ENCODE assay signal across 1 cellular context in the genomic region with DNA sequence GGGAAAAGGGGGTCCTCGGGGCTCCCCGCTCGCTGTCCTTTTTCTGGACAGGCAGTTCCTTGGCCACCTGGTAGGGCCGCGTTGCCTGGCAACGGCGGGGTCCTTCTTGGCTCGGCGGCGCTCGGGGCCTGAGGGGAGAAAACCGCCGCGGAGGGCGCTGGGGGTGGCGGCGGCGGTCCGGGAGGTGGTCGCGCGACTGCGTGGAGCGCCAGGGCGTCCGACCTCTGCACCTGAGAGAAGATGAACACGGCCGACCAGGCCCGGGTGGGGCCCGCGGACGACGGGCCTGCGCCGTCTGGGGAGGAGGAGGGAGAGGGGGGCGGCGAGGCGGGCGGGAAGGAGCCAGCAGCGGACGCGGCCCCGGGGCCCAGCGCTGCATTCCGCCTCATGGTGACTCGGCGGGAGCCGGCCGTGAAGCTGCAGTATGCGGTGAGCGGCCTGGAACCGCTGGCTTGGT.
A peak's percentile ranks its signal among the peaks of the same experiment; 100 is the strongest.
TF ChIP-seq lines count a peak whose summit lies in the region.

A gene with protein sequence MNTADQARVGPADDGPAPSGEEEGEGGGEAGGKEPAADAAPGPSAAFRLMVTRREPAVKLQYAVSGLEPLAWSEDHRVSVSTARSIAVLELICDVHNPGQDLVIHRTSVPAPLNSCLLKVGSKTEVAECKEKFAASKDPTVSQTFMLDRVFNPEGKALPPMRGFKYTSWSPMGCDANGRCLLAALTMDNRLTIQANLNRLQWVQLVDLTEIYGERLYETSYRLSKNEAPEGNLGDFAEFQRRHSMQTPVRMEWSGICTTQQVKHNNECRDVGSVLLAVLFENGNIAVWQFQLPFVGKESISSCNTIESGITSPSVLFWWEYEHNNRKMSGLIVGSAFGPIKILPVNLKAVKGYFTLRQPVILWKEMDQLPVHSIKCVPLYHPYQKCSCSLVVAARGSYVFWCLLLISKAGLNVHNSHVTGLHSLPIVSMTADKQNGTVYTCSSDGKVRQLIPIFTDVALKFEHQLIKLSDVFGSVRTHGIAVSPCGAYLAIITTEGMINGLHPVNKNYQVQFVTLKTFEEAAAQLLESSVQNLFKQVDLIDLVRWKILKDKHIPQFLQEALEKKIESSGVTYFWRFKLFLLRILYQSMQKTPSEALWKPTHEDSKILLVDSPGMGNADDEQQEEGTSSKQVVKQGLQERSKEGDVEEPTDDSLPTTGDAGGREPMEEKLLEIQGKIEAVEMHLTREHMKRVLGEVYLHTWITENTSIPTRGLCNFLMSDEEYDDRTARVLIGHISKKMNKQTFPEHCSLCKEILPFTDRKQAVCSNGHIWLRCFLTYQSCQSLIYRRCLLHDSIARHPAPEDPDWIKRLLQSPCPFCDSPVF (plus strand): TSS at position 106 of the 457 bp plus-strand sequence. CDS start 135 bp downstream, at position 241.

TF ChIP-seq in H1, 55 proteins besides CTCF, POLR2A, EP300 and RAD21:
- no peak for TF ChIP-seq TAF7 (optimal IDR thresholded peaks at IDR 0.05; ENCODE audit: borderline replicate concordance, low read depth, low read length)
- peak; percentile 66; the same call in 1 of the 2 replicates for TF ChIP-seq PHF8 (conservative IDR thresholded peaks at IDR 0.05; ENCODE audit: low read depth, low read length)
- no peak for TF ChIP-seq BACH1 (IDR thresholded peaks at IDR 0.05; ENCODE audit: low read length)
- TF ChIP-seq, protein P1, sequence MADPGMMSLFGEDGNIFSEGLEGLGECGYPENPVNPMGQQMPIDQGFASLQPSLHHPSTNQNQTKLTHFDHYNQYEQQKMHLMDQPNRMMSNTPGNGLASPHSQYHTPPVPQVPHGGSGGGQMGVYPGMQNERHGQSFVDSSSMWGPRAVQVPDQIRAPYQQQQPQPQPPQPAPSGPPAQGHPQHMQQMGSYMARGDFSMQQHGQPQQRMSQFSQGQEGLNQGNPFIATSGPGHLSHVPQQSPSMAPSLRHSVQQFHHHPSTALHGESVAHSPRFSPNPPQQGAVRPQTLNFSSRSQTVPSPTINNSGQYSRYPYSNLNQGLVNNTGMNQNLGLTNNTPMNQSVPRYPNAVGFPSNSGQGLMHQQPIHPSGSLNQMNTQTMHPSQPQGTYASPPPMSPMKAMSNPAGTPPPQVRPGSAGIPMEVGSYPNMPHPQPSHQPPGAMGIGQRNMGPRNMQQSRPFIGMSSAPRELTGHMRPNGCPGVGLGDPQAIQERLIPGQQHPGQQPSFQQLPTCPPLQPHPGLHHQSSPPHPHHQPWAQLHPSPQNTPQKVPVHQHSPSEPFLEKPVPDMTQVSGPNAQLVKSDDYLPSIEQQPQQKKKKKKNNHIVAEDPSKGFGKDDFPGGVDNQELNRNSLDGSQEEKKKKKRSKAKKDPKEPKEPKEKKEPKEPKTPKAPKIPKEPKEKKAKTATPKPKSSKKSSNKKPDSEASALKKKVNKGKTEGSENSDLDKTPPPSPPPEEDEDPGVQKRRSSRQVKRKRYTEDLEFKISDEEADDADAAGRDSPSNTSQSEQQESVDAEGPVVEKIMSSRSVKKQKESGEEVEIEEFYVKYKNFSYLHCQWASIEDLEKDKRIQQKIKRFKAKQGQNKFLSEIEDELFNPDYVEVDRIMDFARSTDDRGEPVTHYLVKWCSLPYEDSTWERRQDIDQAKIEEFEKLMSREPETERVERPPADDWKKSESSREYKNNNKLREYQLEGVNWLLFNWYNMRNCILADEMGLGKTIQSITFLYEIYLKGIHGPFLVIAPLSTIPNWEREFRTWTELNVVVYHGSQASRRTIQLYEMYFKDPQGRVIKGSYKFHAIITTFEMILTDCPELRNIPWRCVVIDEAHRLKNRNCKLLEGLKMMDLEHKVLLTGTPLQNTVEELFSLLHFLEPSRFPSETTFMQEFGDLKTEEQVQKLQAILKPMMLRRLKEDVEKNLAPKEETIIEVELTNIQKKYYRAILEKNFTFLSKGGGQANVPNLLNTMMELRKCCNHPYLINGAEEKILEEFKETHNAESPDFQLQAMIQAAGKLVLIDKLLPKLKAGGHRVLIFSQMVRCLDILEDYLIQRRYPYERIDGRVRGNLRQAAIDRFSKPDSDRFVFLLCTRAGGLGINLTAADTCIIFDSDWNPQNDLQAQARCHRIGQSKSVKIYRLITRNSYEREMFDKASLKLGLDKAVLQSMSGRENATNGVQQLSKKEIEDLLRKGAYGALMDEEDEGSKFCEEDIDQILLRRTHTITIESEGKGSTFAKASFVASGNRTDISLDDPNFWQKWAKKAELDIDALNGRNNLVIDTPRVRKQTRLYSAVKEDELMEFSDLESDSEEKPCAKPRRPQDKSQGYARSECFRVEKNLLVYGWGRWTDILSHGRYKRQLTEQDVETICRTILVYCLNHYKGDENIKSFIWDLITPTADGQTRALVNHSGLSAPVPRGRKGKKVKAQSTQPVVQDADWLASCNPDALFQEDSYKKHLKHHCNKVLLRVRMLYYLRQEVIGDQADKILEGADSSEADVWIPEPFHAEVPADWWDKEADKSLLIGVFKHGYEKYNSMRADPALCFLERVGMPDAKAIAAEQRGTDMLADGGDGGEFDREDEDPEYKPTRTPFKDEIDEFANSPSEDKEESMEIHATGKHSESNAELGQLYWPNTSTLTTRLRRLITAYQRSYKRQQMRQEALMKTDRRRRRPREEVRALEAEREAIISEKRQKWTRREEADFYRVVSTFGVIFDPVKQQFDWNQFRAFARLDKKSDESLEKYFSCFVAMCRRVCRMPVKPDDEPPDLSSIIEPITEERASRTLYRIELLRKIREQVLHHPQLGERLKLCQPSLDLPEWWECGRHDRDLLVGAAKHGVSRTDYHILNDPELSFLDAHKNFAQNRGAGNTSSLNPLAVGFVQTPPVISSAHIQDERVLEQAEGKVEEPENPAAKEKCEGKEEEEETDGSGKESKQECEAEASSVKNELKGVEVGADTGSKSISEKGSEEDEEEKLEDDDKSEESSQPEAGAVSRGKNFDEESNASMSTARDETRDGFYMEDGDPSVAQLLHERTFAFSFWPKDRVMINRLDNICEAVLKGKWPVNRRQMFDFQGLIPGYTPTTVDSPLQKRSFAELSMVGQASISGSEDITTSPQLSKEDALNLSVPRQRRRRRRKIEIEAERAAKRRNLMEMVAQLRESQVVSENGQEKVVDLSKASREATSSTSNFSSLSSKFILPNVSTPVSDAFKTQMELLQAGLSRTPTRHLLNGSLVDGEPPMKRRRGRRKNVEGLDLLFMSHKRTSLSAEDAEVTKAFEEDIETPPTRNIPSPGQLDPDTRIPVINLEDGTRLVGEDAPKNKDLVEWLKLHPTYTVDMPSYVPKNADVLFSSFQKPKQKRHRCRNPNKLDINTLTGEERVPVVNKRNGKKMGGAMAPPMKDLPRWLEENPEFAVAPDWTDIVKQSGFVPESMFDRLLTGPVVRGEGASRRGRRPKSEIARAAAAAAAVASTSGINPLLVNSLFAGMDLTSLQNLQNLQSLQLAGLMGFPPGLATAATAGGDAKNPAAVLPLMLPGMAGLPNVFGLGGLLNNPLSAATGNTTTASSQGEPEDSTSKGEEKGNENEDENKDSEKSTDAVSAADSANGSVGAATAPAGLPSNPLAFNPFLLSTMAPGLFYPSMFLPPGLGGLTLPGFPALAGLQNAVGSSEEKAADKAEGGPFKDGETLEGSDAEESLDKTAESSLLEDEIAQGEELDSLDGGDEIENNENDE (IDR thresholded peaks at IDR 0.05; ENCODE audit: insufficient replicate concordance, low read length) = no peak
- TF ChIP-seq, protein P2, sequence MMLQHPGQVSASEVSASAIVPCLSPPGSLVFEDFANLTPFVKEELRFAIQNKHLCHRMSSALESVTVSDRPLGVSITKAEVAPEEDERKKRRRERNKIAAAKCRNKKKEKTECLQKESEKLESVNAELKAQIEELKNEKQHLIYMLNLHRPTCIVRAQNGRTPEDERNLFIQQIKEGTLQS (IDR thresholded peaks at IDR 0.05; ENCODE audit: insufficient read depth, low read depth, low read length) = peak; percentile 72; the same call in 1 of the 2 replicates
- TF ChIP-seq SRF (IDR thresholded peaks at IDR 0.05; ENCODE audit: low read depth, low read length) = peak; percentile 43; the same call in 1 of the 2 replicates
- TF ChIP-seq KDM1A (IDR thresholded peaks at IDR 0.05; ENCODE audit: borderline replicate concordance, low read length) = no peak
- TF ChIP-seq, protein P3, sequence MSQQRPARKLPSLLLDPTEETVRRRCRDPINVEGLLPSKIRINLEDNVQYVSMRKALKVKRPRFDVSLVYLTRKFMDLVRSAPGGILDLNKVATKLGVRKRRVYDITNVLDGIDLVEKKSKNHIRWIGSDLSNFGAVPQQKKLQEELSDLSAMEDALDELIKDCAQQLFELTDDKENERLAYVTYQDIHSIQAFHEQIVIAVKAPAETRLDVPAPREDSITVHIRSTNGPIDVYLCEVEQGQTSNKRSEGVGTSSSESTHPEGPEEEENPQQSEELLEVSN (IDR thresholded peaks at IDR 0.05) = peak; percentile 24; the same call in 1 of the 2 replicates
- peak; percentile 62; the same call in 1 of the 2 replicates for TF ChIP-seq RBBP5 (IDR thresholded peaks at IDR 0.05; ENCODE audit: borderline replicate concordance, low read depth, low read length)
- TF ChIP-seq KDM5A (IDR thresholded peaks at IDR 0.05; ENCODE audit: low read length) = peak; percentile 66; the same call in 1 of the 2 replicates
- TF ChIP-seq YY1 (IDR thresholded peaks at IDR 0.05; ENCODE audit: low read depth, low read length) = no peak
- TF ChIP-seq EZH2 (IDR thresholded peaks at IDR 0.05; ENCODE audit: low read depth, low read length, severe bottlenecking) = no peak
- TF ChIP-seq RXRA (IDR thresholded peaks at IDR 0.05; ENCODE audit: insufficient read depth, low read depth, low read length) = no peak
- TF ChIP-seq SP1 (IDR thresholded peaks at IDR 0.05; ENCODE audit: low read depth, low read length) = 0 out of 2 replicates have a peak, but pooled peaks have one; percentile 9
- 0 out of 2 replicates have a peak, but pooled peaks have one; percentile 30 for TF ChIP-seq CHD2 (IDR thresholded peaks at IDR 0.05; ENCODE audit: low read length)
- TF ChIP-seq TEAD4 (IDR thresholded peaks at IDR 0.05; ENCODE audit: low read depth, low read length) = peak; percentile 39; the same call in 1 of the 2 replicates
- TF ChIP-seq CREB1 (IDR thresholded peaks at IDR 0.05) = peak; percentile 89
- peak; percentile 94; the same call in 1 of the 2 replicates for TF ChIP-seq SP4 (IDR thresholded peaks at IDR 0.05; ENCODE audit: low read length)
- TF ChIP-seq GABPA (IDR thresholded peaks at IDR 0.05; ENCODE audit: borderline replicate concordance, insufficient read depth, low read length) = no peak
- TF ChIP-seq, protein P4, sequence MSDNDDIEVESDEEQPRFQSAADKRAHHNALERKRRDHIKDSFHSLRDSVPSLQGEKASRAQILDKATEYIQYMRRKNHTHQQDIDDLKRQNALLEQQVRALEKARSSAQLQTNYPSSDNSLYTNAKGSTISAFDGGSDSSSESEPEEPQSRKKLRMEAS (IDR thresholded peaks at IDR 0.05) = peak; percentile 22; the same call in 1 of the 2 replicates
- peak; percentile 92 for TF ChIP-seq ASH2L (IDR thresholded peaks at IDR 0.05; ENCODE audit: low read length)
- TF ChIP-seq SIN3A (conservative IDR thresholded peaks at IDR 0.05 in 1 of 2, IDR thresholded peaks at IDR 0.05 in 1 of 2; ENCODE audit: low read depth in 1 of 2, low read length in 2 of 2) = peak in 1 of 2 experiments; percentile 61; a peak in 1 of 4 replicates
- TF ChIP-seq CBX5 (IDR thresholded peaks at IDR 0.05; ENCODE audit: low read depth, low read length) = no peak
